ENCODE assay signal across 9 cellular contexts in the genomic region with DNA sequence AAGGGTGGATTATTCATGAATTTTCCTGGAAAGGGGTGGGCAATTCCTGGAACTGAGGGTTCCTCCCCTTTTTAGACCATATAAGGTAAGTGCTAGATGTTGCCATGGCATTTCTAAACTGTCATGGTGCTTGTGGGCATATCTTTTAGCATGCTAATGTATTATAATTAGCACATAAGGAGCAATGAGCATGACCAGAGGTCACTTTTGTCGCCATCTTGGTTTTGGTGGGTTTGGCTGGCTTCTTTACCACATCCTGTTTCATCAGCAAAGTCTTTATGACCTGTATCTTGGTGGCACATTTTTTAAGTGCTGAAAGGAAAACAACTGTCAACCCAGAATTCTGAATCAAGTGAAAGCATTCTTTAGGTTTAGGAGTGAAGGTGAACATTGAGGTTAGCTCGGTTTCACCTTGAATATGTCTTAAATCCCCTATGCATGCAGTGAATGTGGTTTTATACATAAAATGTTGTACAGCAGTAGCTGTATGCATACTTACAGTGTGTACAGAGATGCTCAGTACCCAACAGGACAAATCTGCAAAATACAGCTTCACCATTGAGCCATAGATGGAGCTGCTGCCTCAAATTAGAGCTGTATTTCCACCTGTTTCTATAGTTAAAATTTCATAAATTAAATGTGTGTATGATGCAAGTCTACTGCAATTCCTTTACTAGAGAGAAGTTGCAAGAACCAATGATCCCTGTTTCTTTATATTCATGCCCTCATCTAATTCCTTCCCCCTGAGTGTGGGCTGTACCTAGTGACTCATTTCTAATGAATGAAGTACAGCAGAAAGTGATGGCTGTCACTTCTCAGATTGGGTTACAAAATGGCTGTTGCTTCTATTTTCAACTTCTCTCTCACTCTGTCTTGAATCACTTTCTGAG. TPM values are rescaled to one million over a fixed set of nuclear protein-coding genes. Genes with fewer than 3 reads are reported as not detected.
A peak's percentile ranks its signal among the peaks of the same experiment; 100 is the strongest.
DNase-seq lines count a peak whose midpoint lies in the region; ATAC-seq lines count a peak whose summit lies in the region.
"Had no signal": no experiment of that assay in that cellular context is flagged by ENCODE, and none has a peak within 500 bp of the region (broad histone marks: within the 10 kb centered on the region; RNA-seq: fewer than 3 reads in every experiment).

No MANE protein-coding gene starts in this region.

- peak overlapping the region; percentile 52 for H3K27ac Mint-ChIP-seq in activated CD4-positive, alpha-beta memory T cell treated with anti-CD3 and anti-CD28 coated beads for 36 hours
- H3K27ac Mint-ChIP-seq in T-cell, result no peak overlapping the region
- H3K27ac Mint-ChIP-seq: activated B cell treated with CpG ODN at 0.5 μM for 24 hours had no signal

- POLR2A ChIA-PET in activated CD4-positive, alpha-beta memory T cell treated with anti-CD3 and anti-CD28 coated beads for 36 hours (lab: Charles Lee), result no interaction called here
- POLR2A ChIA-PET in T-cell (lab: Charles Lee), result no interaction called here

- no peaks in the 10 kb centered on the region for H3K36me3 Mint-ChIP-seq in activated CD4-positive, alpha-beta memory T cell treated with anti-CD3 and anti-CD28 coated beads for 36 hours
- no peaks in the 10 kb centered on the region for H3K36me3 Mint-ChIP-seq in T-cell

- ATAC-seq in HG03342 (IDR thresholded peaks at IDR 0.05; ENCODE audit: unreplicated experiment), result no peak
- ATAC-seq in HG03045 (IDR thresholded peaks at IDR 0.05; ENCODE audit: unreplicated experiment), result no peak
- ATAC-seq in T-cell (replicated peaks in 1 of 4), result no peak

- peaks cover 8% of the 10 kb centered on the region for H3K27me3 Mint-ChIP-seq in activated CD4-positive, alpha-beta memory T cell treated with anti-CD3 and anti-CD28 coated beads for 36 hours
- peaks cover 6 to 26% of the 10 kb centered on the region in 2 donors for H3K27me3 Mint-ChIP-seq in T-cell

- intact Hi-C loops in activated CD4-positive, alpha-beta memory T cell treated with anti-CD3 and anti-CD28 coated beads for 36 hours (cut with micrococcal nuclease), result loop anchor here (1.0 kb wide), 1 partner anchor 66 kb away; no protein-coding TSS in a partner anchor

- no peak overlapping the region for H3K4me3 Mint-ChIP-seq in activated CD4-positive, alpha-beta memory T cell treated with anti-CD3 and anti-CD28 coated beads for 36 hours
- no peak overlapping the region for H3K4me3 Mint-ChIP-seq in T-cell
- H3K4me3 Mint-ChIP-seq: activated B cell treated with CpG ODN at 0.5 μM for 24 hours had no signal

- CTCF ChIA-PET in activated CD4-positive, alpha-beta memory T cell treated with anti-CD3 and anti-CD28 coated beads for 36 hours (lab: Charles Lee), result interaction anchor here (0.9 to 1.6 kb wide), 2 partner anchors 17 to 67 kb away, joined by 3 to 5 read pairs; no protein-coding TSS in a partner anchor
- CTCF ChIA-PET in T-cell (lab: Charles Lee), result interaction anchor here (0.9 to 1.5 kb wide), 3 partner anchors 17 to 70 kb away, joined by 3 to 4 read pairs (median 4); no protein-coding TSS in a partner anchor

- peaks cover 15% of the 10 kb centered on the region for H3K4me1 Mint-ChIP-seq in activated CD4-positive, alpha-beta memory T cell treated with anti-CD3 and anti-CD28 coated beads for 36 hours (ENCODE audit: low read depth)
- no peaks in the 10 kb centered on the region for H3K4me1 Mint-ChIP-seq in T-cell
- H3K4me1 Mint-ChIP-seq: activated B cell treated with CpG ODN at 0.5 μM for 24 hours had no signal

- peak; percentile 58 for DNase-seq in AG08395 (ENCODE audit: low spot score)
- peak; percentile 76 for DNase-seq in HPDE6-E6E7 (ENCODE audit: extremely low spot score)
- DNase-seq in activated CD4-positive, alpha-beta memory T cell treated with anti-CD3 and anti-CD28 coated beads for 36 hours, result peak; percentile 68
- DNase-seq in kidney tubule cell (ENCODE audit: low spot score), result peak; percentile 98
- DNase-seq in NCI-H2107 treated with DMSO at 0.1 percent for 48 hours (lab: John Stamatoyannopoulos, UW; ENCODE audit: unreplicated experiment), result no peak
- no peak for DNase-seq in T-cell
- DNase-seq: activated B cell treated with CpG ODN at 0.5 μM for 24 hours had no signal

- peaks cover 12% of the 10 kb centered on the region for H3K9me3 Mint-ChIP-seq in activated CD4-positive, alpha-beta memory T cell treated with anti-CD3 and anti-CD28 coated beads for 36 hours
- H3K9me3 Mint-ChIP-seq in T-cell, result peaks cover 0 to 11% (median 4%) of the 10 kb centered on the region in 3 donors

RNA-seq across cellular contexts. Expression of a gene that starts 25.3 kb away (rescaled TPM):
- not detected for total RNA-seq in activated CD4-positive, alpha-beta memory T cell treated with anti-CD3 and anti-CD28 coated beads for 36 hours
- total RNA-seq in T-cell, result not detected
- total RNA-seq: activated B cell treated with CpG ODN at 0.5 μM for 24 hours had no signal

RNA-seq across cellular contexts. Expression of a gene that starts 55.6 kb away (rescaled TPM):
- 1 to 10 TPM; 6.5 to 7.4 TPM for total RNA-seq in activated CD4-positive, alpha-beta memory T cell treated with anti-CD3 and anti-CD28 coated beads for 36 hours
- 1 to 10 TPM; 1.2 to 3.4 (median 2.8) TPM for total RNA-seq in T-cell
- total RNA-seq: activated B cell treated with CpG ODN at 0.5 μM for 24 hours had no signal

RNA-seq across cellular contexts. Expression of a gene that starts 58.6 kb away (rescaled TPM):
- total RNA-seq in activated CD4-positive, alpha-beta memory T cell treated with anti-CD3 and anti-CD28 coated beads for 36 hours, result not detected
- not detected for total RNA-seq in T-cell
- total RNA-seq: activated B cell treated with CpG ODN at 0.5 μM for 24 hours had no signal

Comparison
In these comparisons a context has a peak if more than half of its experiments do, and no peak if none do; other contexts are left out.
1. DNase-seq: peak in AG08395 (single experiment), HPDE6-E6E7 (single experiment), activated CD4-positive, alpha-beta memory T cell treated with anti-CD3 and anti-CD28 coated beads for 36 hours (single experiment) and kidney tubule cell (single experiment); none in NCI-H2107 treated with DMSO at 0.1 percent for 48 hours (single experiment) and T-cell (0 of 34).